ENCODE assay signal across 19 cellular contexts in genomic region chr17:57505841-57506240, GRCh38.
DNase-seq lines count a peak whose midpoint lies in the region; TF ChIP-seq lines count a peak whose summit lies in the region.
"Had no signal": no experiment of that assay in that cellular context is flagged by ENCODE, and none has a peak within 500 bp of the region (broad histone marks: within the 10 kb centered on the region; RNA-seq: fewer than 3 reads in every experiment).

No MANE protein-coding gene starts in this region.

- peaks cover 0 to 34% (median 0%) of the 10 kb centered on the region in 11 experiments; a peak in 4 of 22 replicates for H3K36me3 ChIP-seq in BLaER1 treated with 17β-estradiol and CSF1 and Interleukin-3, amounts not matched to agents 10 nM and 100 nM
- peaks cover 56% of the 10 kb centered on the region; the same call in 1 of the 2 replicates for H3K36me3 ChIP-seq in KOPT-K1 (ENCODE audit: insufficient read depth, low read length)
- H3K36me3 ChIP-seq in ectodermal cell (ENCODE audit: control insufficient read depth, insufficient read depth, low read length) = no peaks in the 10 kb centered on the region
- H3K36me3 ChIP-seq in smooth muscle cell (ENCODE audit: low read depth) = no peaks in the 10 kb centered on the region
- H3K36me3 ChIP-seq: brain microvascular endothelial cell, colonic mucosa, gastrocnemius medialis, MG63, neutrophil had no signal

- H3K4me1 Mint-ChIP-seq in nephron progenitor cell = peaks cover 3% of the 10 kb centered on the region

- 71% methylated on average over 5 of the region's 5 CpGs for WGBS in ectodermal cell, 2 experiments
- 76% methylated on average over 5 of the region's 5 CpGs for WGBS in smooth muscle cell (ENCODE audit: low lambda C conversion rate)

- H2AFZ ChIP-seq in smooth muscle cell (ENCODE audit: low read depth) = no peak overlapping the region

- H3K27me3 Mint-ChIP-seq in nephron progenitor cell (ENCODE audit: low read depth, poor library complexity) = no peaks in the 10 kb centered on the region
- H3K27me3 Mint-ChIP-seq: activated CD4-positive, alpha-beta T cell treated with anti-CD3 and anti-CD28 coated beads for 36 hours; T-helper 17 cell had no signal

- H3K27me3 ChIP-seq in BLaER1 treated with 17β-estradiol and CSF1 and Interleukin-3, amounts not matched to agents 10 nM and 100 nM = no peaks in the 10 kb centered on the region
- no peaks in the 10 kb centered on the region for H3K27me3 ChIP-seq in ectodermal cell (ENCODE audit: control insufficient read depth, insufficient read depth, low read length, poor library complexity, severe bottlenecking)
- H3K27me3 ChIP-seq in smooth muscle cell (ENCODE audit: low read depth) = no peaks in the 10 kb centered on the region
- H3K27me3 ChIP-seq: brain microvascular endothelial cell, colonic mucosa, gastrocnemius medialis, MG63, neutrophil had no signal

- peaks cover 24% of the 10 kb centered on the region for H3K79me2 ChIP-seq in smooth muscle cell (ENCODE audit: low read depth)

- peaks cover 0 to 49% (median 0%) of the 10 kb centered on the region in 11 experiments; a peak in 3 of 22 replicates for H4K20me1 ChIP-seq in BLaER1 treated with 17β-estradiol and CSF1 and Interleukin-3, amounts not matched to agents 10 nM and 100 nM
- peaks cover 8% of the 10 kb centered on the region for H4K20me1 ChIP-seq in smooth muscle cell (ENCODE audit: low read depth)

- peaks cover 12% of the 10 kb centered on the region for H3K36me3 Mint-ChIP-seq in nephron progenitor cell (ENCODE audit: low read depth)

- H3K9me3 Mint-ChIP-seq in nephron progenitor cell = no peaks in the 10 kb centered on the region
- H3K9me3 Mint-ChIP-seq: CD8-positive, alpha-beta T cell had no signal

- peak overlapping the region in 6 of 11 experiments; percentile 1 to 66 (median 42); a peak in 8 of 22 replicates for H3K9ac ChIP-seq in BLaER1 treated with 17β-estradiol and CSF1 and Interleukin-3, amounts not matched to agents 10 nM and 100 nM
- H3K9ac ChIP-seq in smooth muscle cell (ENCODE audit: low read depth) = no peak overlapping the region

- no peaks in the 10 kb centered on the region for H3K9me3 ChIP-seq in BLaER1 treated with 17β-estradiol and CSF1 and Interleukin-3, amounts not matched to agents 10 nM and 100 nM (replicated peaks in 1 of 11)
- H3K9me3 ChIP-seq in KOPT-K1 (ENCODE audit: insufficient read depth, low read length, poor library complexity, severe bottlenecking) (no peaks in the 10 kb centered on the region), ectodermal cell (ENCODE audit: control insufficient read depth, low read length) (no peaks in the 10 kb centered on the region), smooth muscle cell (replicated peaks; ENCODE audit: low read depth) (no peaks in the 10 kb centered on the region)
- H3K9me3 ChIP-seq: colonic mucosa, gastrocnemius medialis, MG63, neutrophil, psoas muscle had no signal

- no peak overlapping the region for H3K27ac Mint-ChIP-seq in nephron progenitor cell
- H3K27ac Mint-ChIP-seq: activated CD4-positive, alpha-beta T cell treated with anti-CD3 and anti-CD28 coated beads for 36 hours; CD8-positive, alpha-beta T cell; T-helper 17 cell had no signal

- peaks cover 10 to 99% (median 94%) of the 10 kb centered on the region in 10 experiments; a peak in 19 of 20 replicates for H3K4me1 ChIP-seq in BLaER1 treated with 17β-estradiol and CSF1 and Interleukin-3, amounts not matched to agents 10 nM and 100 nM
- H3K4me1 ChIP-seq in ectodermal cell (ENCODE audit: control insufficient read depth, insufficient read depth, low read length) = peaks cover 39% of the 10 kb centered on the region
- H3K4me1 ChIP-seq in smooth muscle cell (ENCODE audit: low read depth) = peaks cover 34% of the 10 kb centered on the region
- H3K4me1 ChIP-seq: colonic mucosa had no signal

- H3K4me2 ChIP-seq in BLaER1 treated with 17β-estradiol and CSF1 and Interleukin-3, amounts not matched to agents 10 nM and 100 nM = peak overlapping the region; percentile 3 to 97 (median 76); a peak in 19 of 22 replicates
- H3K4me2 ChIP-seq in smooth muscle cell = peak overlapping the region; percentile 51

- no peak for TF ChIP-seq CTCF in smooth muscle cell (IDR thresholded peaks at IDR 0.05; ENCODE audit: borderline replicate concordance, insufficient read depth, poor library complexity, severe bottlenecking)
- no peak for TF ChIP-seq CTCF in nephron progenitor cell (IDR thresholded peaks at IDR 0.05)

- no peak overlapping the region for H3K4me3 Mint-ChIP-seq in nephron progenitor cell
- H3K4me3 Mint-ChIP-seq: activated CD4-positive, alpha-beta T cell treated with anti-CD3 and anti-CD28 coated beads for 36 hours; CD8-positive, alpha-beta T cell; T-helper 17 cell had no signal

- H3K4me3 ChIP-seq in BLaER1 treated with 17β-estradiol and CSF1 and Interleukin-3, amounts not matched to agents 10 nM and 100 nM = no peak overlapping the region
- H3K4me3 ChIP-seq in ectodermal cell (ENCODE audit: insufficient read depth, low read depth, low read length) = no peak overlapping the region
- no peak overlapping the region for H3K4me3 ChIP-seq in smooth muscle cell
- H3K4me3 ChIP-seq: colonic mucosa, gastrocnemius medialis, MG63, psoas muscle had no signal

- peak overlapping the region in 8 of 11 experiments; percentile 46 to 84 (median 61); a peak in 14 of 22 replicates for H3K27ac ChIP-seq in BLaER1 treated with 17β-estradiol and CSF1 and Interleukin-3, amounts not matched to agents 10 nM and 100 nM
- H3K27ac ChIP-seq in KOPT-K1 (ENCODE audit: low read depth, low read length, poor library complexity, severe bottlenecking) = peak overlapping the region; percentile 57
- H3K27ac ChIP-seq in ectodermal cell (ENCODE audit: insufficient read depth, low read depth, low read length, poor library complexity, severe bottlenecking) = peak overlapping the region; percentile 52
- peak overlapping the region; percentile 66 for H3K27ac ChIP-seq in smooth muscle cell (ENCODE audit: low read depth)
- H3K27ac ChIP-seq: brain microvascular endothelial cell, colonic mucosa, neutrophil, psoas muscle had no signal

- H3F3A ChIP-seq in smooth muscle cell (ENCODE audit: low read depth) = peaks cover 26% of the 10 kb centered on the region

- DNase-seq in smooth muscle cell (lab: John Stamatoyannopoulos, UW; ENCODE audit: unreplicated experiment) (no peak), nephron progenitor cell (no peak)
- DNase-seq in stimulated activated naive CD4-positive, alpha-beta T cell treated with Interleukin-2 at 50 U/mL for 16 hours (lab: John Stamatoyannopoulos, UW) = no peak
- no peak for DNase-seq in stimulated activated CD4-positive, alpha-beta T cell treated with anti-CD3 and anti-CD28 coated beads, Interleukin-4, amount 100 ng/mL, for 1 hour
- DNase-seq: activated CD4-positive, alpha-beta T cell treated with anti-CD3 and anti-CD28 coated beads for 36 hours; activated gamma-delta T cell treated with Interleukin-2 at 50 U/mL for 16 hours; activated T-cell treated with anti-CD3 and anti-CD28 coated beads, Interleukin-2, amount 50 U/mL, for 1 hour; brain microvascular endothelial cell; CD8-positive, alpha-beta T cell; colonic mucosa; gastrocnemius medialis; IMR-90; MG63; psoas muscle; T-helper 17 cell had no signal
